ENCODE assay signal across 21 cellular contexts in genomic region chr1:76068953-76069561, GRCh38. TPM values are rescaled to one million over a fixed set of nuclear protein-coding genes. Genes with fewer than 3 reads are reported as not detected.
DNase-seq lines count a peak whose midpoint lies in the region; ATAC-seq, FAIRE-seq and TF ChIP-seq lines count a peak whose summit lies in the region.
"Had no signal": no experiment of that assay in that cellular context is flagged by ENCODE, and none has a peak within 500 bp of the region (broad histone marks: within the 10 kb centered on the region; RNA-seq: fewer than 3 reads in every experiment).

No MANE protein-coding gene starts in this region.

- H3K36me3 Mint-ChIP-seq in HFFc6 (ENCODE audit: low read depth), result no peaks in the 10 kb centered on the region
- H3K36me3 Mint-ChIP-seq: mesothelial cell of epicardium had no signal

- H4K20me1 ChIP-seq in BLaER1, result no peaks in the 10 kb centered on the region

- FAIRE-seq in pancreas (lab: Jason Lieb, UNC), result peak; percentile 57
- FAIRE-seq: bronchial epithelial cell had no signal

- H3K27ac Mint-ChIP-seq in HFFc6, result peak overlapping the region; percentile 15
- H3K27ac Mint-ChIP-seq: activated B cell treated with CpG ODN at 0.5 μM for 24 hours; activated T-helper 1 cell treated with anti-CD3 and anti-CD28 coated beads, Interleukin-12 subunit alpha, Interleukin-12 subunit beta, Interleukin-2, Interleukin-4 antibody, amounts not matched to agents 30 ng/mL and 10 ng/mL and 1 ng/mL, durations not matched to agents 14 hours and 24 hours and 36 hours; mesothelial cell of epicardium; stimulated activated naive CD8-positive, alpha-beta T cell treated with anti-CD3 and anti-CD28 coated beads, Interleukin-15, amount 100 ng/mL, for 72 hours had no signal

- H3K4me1 Mint-ChIP-seq in HFFc6 (ENCODE audit: low read depth), result peaks cover 67% of the 10 kb centered on the region

- no peaks in the 10 kb centered on the region for H3K36me3 ChIP-seq in BLaER1
- H3K36me3 ChIP-seq in ascending aorta, result no peaks in the 10 kb centered on the region
- H3K36me3 ChIP-seq in pancreas, result no peaks in the 10 kb centered on the region

- no peak for TF ChIP-seq CTCF in HFFc6 (IDR thresholded peaks at IDR 0.05)
- TF ChIP-seq CTCF in ascending aorta (IDR thresholded peaks at IDR 0.05), result no peak
- TF ChIP-seq CTCF in pancreas (IDR thresholded peaks at IDR 0.05), result no peak

- H3K27ac ChIP-seq in BLaER1, result peak overlapping the region; percentile 39; the same call in 1 of the 2 replicates
- peak overlapping the region; percentile 6 to 14 for H3K27ac ChIP-seq in ascending aorta
- no peak overlapping the region for H3K27ac ChIP-seq in pancreas
- H3K27ac ChIP-seq: GM23248, HL-60 had no signal

- H3K4me1 ChIP-seq in BLaER1 (peaks cover 68% of the 10 kb centered on the region), ascending aorta (peaks cover 0 to 6% of the 10 kb centered on the region in 2 donors), pancreas (no peaks in the 10 kb centered on the region)

- no peak for ATAC-seq in pancreas
- no peak for ATAC-seq in HG02981 (IDR thresholded peaks at IDR 0.05; ENCODE audit: unreplicated experiment)
- ATAC-seq: stimulated activated naive CD8-positive, alpha-beta T cell treated with anti-CD3 and anti-CD28 coated beads, Interleukin-15, amount 100 ng/mL, for 72 hours had no signal

- no peak for DNase-seq in HFFc6
- DNase-seq in ascending aorta (ENCODE audit: low spot score in 2 of 2), result no peak
- no peak for DNase-seq in pancreas
- no peak for DNase-seq in stimulated activated CD8-positive, alpha-beta memory T cell treated with anti-CD3 and anti-CD28 coated beads, Interleukin-4, amount 100 ng/mL, for 48 hours
- no peak for DNase-seq in NCI-H2196 treated with DMSO at 0.1 percent for 48 hours (lab: John Stamatoyannopoulos, UW; ENCODE audit: unreplicated experiment)
- no peak for DNase-seq in NCI-H2171 (lab: John Stamatoyannopoulos, UW)
- DNase-seq: activated B cell treated with CpG ODN at 0.5 μM for 24 hours; activated CD8-positive, alpha-beta memory T cell treated with anti-CD3 and anti-CD28 coated beads for 24 hours; glutamatergic neuron; KBM-7; SHP77 treated with DMSO at 0.1 percent for 48 hours; stimulated activated naive CD8-positive, alpha-beta T cell treated with anti-CD3 and anti-CD28 coated beads, Interleukin-15, amount 100 ng/mL, for 72 hours; T-helper 2 cell had no signal

- H3K9ac ChIP-seq in BLaER1, result no peak overlapping the region
- H3K9ac ChIP-seq: GM23248 had no signal

- H3K4me3 Mint-ChIP-seq in HFFc6, result no peak overlapping the region; the same call in 1 of the 2 replicates
- H3K4me3 Mint-ChIP-seq: activated B cell treated with CpG ODN at 0.5 μM for 24 hours; activated T-helper 1 cell treated with anti-CD3 and anti-CD28 coated beads, Interleukin-12 subunit alpha, Interleukin-12 subunit beta, Interleukin-2, Interleukin-4 antibody, amounts not matched to agents 30 ng/mL and 10 ng/mL and 1 ng/mL, durations not matched to agents 14 hours and 24 hours and 36 hours; mesothelial cell of epicardium; neural crest cell; stimulated activated naive CD8-positive, alpha-beta T cell treated with anti-CD3 and anti-CD28 coated beads, Interleukin-15, amount 100 ng/mL, for 72 hours had no signal

- H3K4me3 ChIP-seq in BLaER1 (no peak overlapping the region), ascending aorta (no peak overlapping the region), pancreas (no peak overlapping the region)
- H3K4me3 ChIP-seq: GM23248 had no signal

- WGBS in pancreas, 2 donors, result 38 to 45% methylated on average over 3 of the region's 3 CpGs

- intact Hi-C loops in ascending aorta (cut with DNase I) (no loop called here), pancreas (cut with DNase I) (no loop called here)

- H3K27me3 Mint-ChIP-seq in HFFc6 (ENCODE audit: insufficient read depth), result peaks cover 3% of the 10 kb centered on the region

- H3K27me3 ChIP-seq in BLaER1, result no peaks in the 10 kb centered on the region; the same call in 1 of the 2 replicates
- no peaks in the 10 kb centered on the region for H3K27me3 ChIP-seq in ascending aorta
- no peaks in the 10 kb centered on the region for H3K27me3 ChIP-seq in pancreas

- H3K9me3 Mint-ChIP-seq in HFFc6, result no peaks in the 10 kb centered on the region
- H3K9me3 Mint-ChIP-seq: activated B cell treated with CpG ODN at 0.5 μM for 24 hours; activated T-helper 1 cell treated with anti-CD3 and anti-CD28 coated beads, Interleukin-12 subunit alpha, Interleukin-12 subunit beta, Interleukin-2, Interleukin-4 antibody, amounts not matched to agents 30 ng/mL and 10 ng/mL and 1 ng/mL, durations not matched to agents 14 hours and 24 hours and 36 hours; neural crest cell; stimulated activated naive CD8-positive, alpha-beta T cell treated with anti-CD3 and anti-CD28 coated beads, Interleukin-15, amount 100 ng/mL, for 72 hours had no signal

- H3K4me2 ChIP-seq in BLaER1, result peak overlapping the region; percentile 76

- no peaks in the 10 kb centered on the region for H3K9me3 ChIP-seq in BLaER1
- no peaks in the 10 kb centered on the region for H3K9me3 ChIP-seq in ascending aorta
- no peaks in the 10 kb centered on the region for H3K9me3 ChIP-seq in pancreas

RNA-seq across cellular contexts. Expression of gene ST6GALNAC3, which starts 5.5 kb away (rescaled TPM):
- total RNA-seq in HFFc6 (2021; fragmentation: NEBNext Ultra II Directional; extraction: Animal tissue kit (Norgen Biotek cat#: 25700)), result 1 to 10 TPM in 5 of 6 experiments, under 1 TPM in 1; 1.00 to 1.7 (median 1.2) TPM
- 34.5 TPM for total RNA-seq in ascending aorta
- 1 to 10 TPM in 2 of 6 donors, under 1 TPM in 4; 0.35 to 2.0 (median 0.84) TPM for total RNA-seq in pancreas
- polyA plus RNA-seq in pancreas, result under 1 TPM; 0.54 to 0.87 TPM
- total RNA-seq: activated T-helper 1 cell treated with anti-CD3 and anti-CD28 coated beads, Interleukin-12 subunit alpha, Interleukin-12 subunit beta, Interleukin-2, Interleukin-4 antibody, amounts not matched to agents 30 ng/mL and 10 ng/mL and 1 ng/mL, durations not matched to agents 14 hours and 24 hours and 36 hours; GM23248 had no signal
- polyA plus RNA-seq: GM23248 had no signal

Comparison
In these comparisons a context has a peak if more than half of its experiments do, and no peak if none do; other contexts are left out.
1. H3K27ac ChIP-seq: peak in BLaER1 (single experiment) and ascending aorta (2 of 2); none in pancreas (0 of 4).
2. RNA of gene ST6GALNAC3, which starts 5.5 kb away (total RNA-seq): 34.5 TPM in ascending aorta (single experiment); 1.00 to 1.7 TPM in HFFc6 and 0.35 to 2.0 TPM in pancreas; every median in the first group is over 10 times any median in the second.